17 cellular contexts compared by ENCODE assay signal in genomic region chr2:60440080-60440753, GRCh38.
DNase-seq lines count a peak whose midpoint lies in the region; ATAC-seq, FAIRE-seq and TF ChIP-seq lines count a peak whose summit lies in the region.
"Had no signal": no experiment of that assay in that cellular context is flagged by ENCODE, and none has a peak within 500 bp of the region (broad histone marks: within the 10 kb centered on the region; RNA-seq: fewer than 3 reads in every experiment).

No MANE protein-coding gene starts in this region.

- intact Hi-C loops in esophagus muscularis mucosa (cut with DNase I), result no loop called here

- no peak overlapping the region for H2BK15ac ChIP-seq in mesendoderm (replicated peaks; ENCODE audit: low read depth)

- no peak overlapping the region for H2BK5ac ChIP-seq in mesendoderm (ENCODE audit: low read length)

- no peak overlapping the region for H3K18ac ChIP-seq in mesendoderm (ENCODE audit: low read length)

- DNase-seq in esophagus muscularis mucosa (ENCODE audit: extremely low spot score) (peak; percentile 45), mesendoderm (no peak), D721Med (ENCODE audit: insufficient read length, low spot score) (no peak)
- DNase-seq: activated CD4-positive, alpha-beta T cell treated with anti-CD3 and anti-CD28 coated beads, Interleukin-2, amount 50 U/mL, for 4 hours; HFFc6; NCI-H2029; NCI-H748 treated with DMSO at 0.1 percent for 48 hours; uterus had no signal

- no peaks in the 10 kb centered on the region for H3K4me1 ChIP-seq in esophagus muscularis mucosa
- peaks cover 6% of the 10 kb centered on the region for H3K4me1 ChIP-seq in mesendoderm (ENCODE audit: control insufficient read depth, low read depth, low read length)
- H3K4me1 ChIP-seq: BE2C, uterus had no signal

- WGBS in esophagus muscularis mucosa, result 95% methylated on average over 3 of the region's 3 CpGs
- WGBS in mesendoderm (ENCODE audit: extremely low coverage, insufficient coverage, low lambda C conversion rate), result no CpG with 5 or more reads among the region's 3 CpGs

- ATAC-seq in GM18505 (IDR thresholded peaks at IDR 0.05; ENCODE audit: unreplicated experiment) (peak; percentile 15), GM21390 (IDR thresholded peaks at IDR 0.05; ENCODE audit: unreplicated experiment) (peak; percentile 19), HG03196 (IDR thresholded peaks at IDR 0.05; ENCODE audit: unreplicated experiment) (peak; percentile 34), HG02610 (IDR thresholded peaks at IDR 0.05; ENCODE audit: unreplicated experiment) (no peak), HG02840 (IDR thresholded peaks at IDR 0.05; ENCODE audit: low FRiP score, unreplicated experiment) (no peak)

- no peak for TF ChIP-seq EP300 in esophagus muscularis mucosa (IDR thresholded peaks at IDR 0.05)

- H2BK120ac ChIP-seq in mesendoderm (ENCODE audit: low read depth, low read length), result no peak overlapping the region

- FAIRE-seq in D721Med (lab: Jason Lieb, UNC), result no peak
- FAIRE-seq: astrocyte had no signal

- TF ChIP-seq CTCF in esophagus muscularis mucosa (IDR thresholded peaks at IDR 0.05) (no peak), D721Med (IDR thresholded peaks at IDR 0.05; ENCODE audit: insufficient read depth, missing control alignments) (no peak)

- no peak overlapping the region for H3K23ac ChIP-seq in mesendoderm (ENCODE audit: low read length)

- H2AK5ac ChIP-seq in mesendoderm (ENCODE audit: low read length), result no peak overlapping the region

- no peak overlapping the region for H3K4me2 ChIP-seq in mesendoderm (ENCODE audit: low read length)

- H3K4me3 ChIP-seq in esophagus muscularis mucosa (no peak overlapping the region), mesendoderm (ENCODE audit: low read length) (no peak overlapping the region)
- H3K4me3 ChIP-seq: esophagus squamous epithelium, uterus had no signal

- H3K27ac ChIP-seq in esophagus muscularis mucosa (replicated peaks in 1 of 4) (no peak overlapping the region), mesendoderm (ENCODE audit: low read depth, low read length) (no peak overlapping the region)
- H3K27ac ChIP-seq: uterus had no signal

- no peaks in the 10 kb centered on the region for H3K9me3 ChIP-seq in esophagus muscularis mucosa
- H3K9me3 ChIP-seq: BE2C, esophagus squamous epithelium, right atrium auricular region, uterus had no signal

- H4K5ac ChIP-seq in mesendoderm (ENCODE audit: low read length), result no peak overlapping the region

- H3K79me1 ChIP-seq in mesendoderm (ENCODE audit: low read length), result no peaks in the 10 kb centered on the region

- H3K27me3 ChIP-seq in esophagus muscularis mucosa (no peaks in the 10 kb centered on the region), mesendoderm (ENCODE audit: insufficient read depth, low read length, poor library complexity) (no peaks in the 10 kb centered on the region)
- H3K27me3 ChIP-seq: BE2C, esophagus squamous epithelium, right atrium auricular region, uterus had no signal

- no peak overlapping the region for H3K9ac ChIP-seq in mesendoderm (ENCODE audit: low read length)

- H3K36me3 ChIP-seq in esophagus muscularis mucosa (no peaks in the 10 kb centered on the region), mesendoderm (ENCODE audit: control insufficient read depth, insufficient read depth, low read length) (no peaks in the 10 kb centered on the region)
- H3K36me3 ChIP-seq: BE2C, esophagus squamous epithelium, right atrium auricular region, uterus had no signal

- H3K4ac ChIP-seq in mesendoderm (ENCODE audit: low read depth, low read length), result no peak overlapping the region

- H3K56ac ChIP-seq in mesendoderm (ENCODE audit: low read length), result no peak overlapping the region

- no peak overlapping the region for H4K8ac ChIP-seq in mesendoderm (ENCODE audit: low read depth, low read length)

- no peaks in the 10 kb centered on the region for H3K79me2 ChIP-seq in mesendoderm (ENCODE audit: control insufficient read depth, insufficient read depth, low read length)

- TF ChIP-seq POLR2A in GM18505 (IDR thresholded peaks at IDR 0.05; ENCODE audit: borderline replicate concordance, extremely low read depth, insufficient read depth, insufficient read length) (no peak), esophagus muscularis mucosa (IDR thresholded peaks at IDR 0.05; ENCODE audit: low read depth) (no peak)

Comparison
In these comparisons a context has a peak if more than half of its experiments do, and no peak if none do; other contexts are left out.
1. ATAC-seq: peak in GM18505 (single experiment), GM21390 (single experiment) and HG03196 (single experiment); none in HG02610 (single experiment) and HG02840 (single experiment).